Comparison of ENCODE assay signal across 8 cellular contexts in genomic region chr10:52740913-52741675, GRCh38. TPM values are rescaled to one million over a fixed set of nuclear protein-coding genes. Genes with fewer than 3 reads are reported as not detected.
DNase-seq lines count a peak whose midpoint lies in the region; ATAC-seq and TF ChIP-seq lines count a peak whose summit lies in the region.

No MANE protein-coding gene starts in this region.

- H3K9ac ChIP-seq in Karpas-422 (ENCODE audit: low read length) = no peak overlapping the region

- no peak overlapping the region for H3K4me2 ChIP-seq in Karpas-422 (ENCODE audit: low read depth, low read length, poor library complexity, severe bottlenecking)

- H3K4me1 ChIP-seq in Karpas-422 (ENCODE audit: low read length) = no peaks in the 10 kb centered on the region

- no peak overlapping the region for H2AFZ ChIP-seq in Karpas-422 (ENCODE audit: low read length)

- no peaks in the 10 kb centered on the region for H3K36me3 ChIP-seq in Karpas-422 (ENCODE audit: insufficient read depth, low read length)

- H3K4me3 ChIP-seq in Karpas-422 (ENCODE audit: low read length) (no peak overlapping the region), retinal pigment epithelial cell (ENCODE audit: low read length) (no peak overlapping the region)

- no peak overlapping the region for H3K27ac ChIP-seq in Karpas-422 (ENCODE audit: low read length)

- H3K27me3 ChIP-seq in Karpas-422 (ENCODE audit: low read length) = no peaks in the 10 kb centered on the region

- DNase-seq in NCI-H146 (lab: John Stamatoyannopoulos, UW) (peak; percentile 9), NCI-H146 treated with DMSO at 0.1 percent for 48 hours (lab: John Stamatoyannopoulos, UW; ENCODE audit: unreplicated experiment) (no peak), Karpas-422 (peak; percentile 82), head of caudate nucleus (peak in 40 of 42 donors; percentile 11 to 84 (median 62)), retinal pigment epithelial cell (ENCODE audit: low read depth) (no peak), mesenteric fat pad (ENCODE audit: low spot score) (no peak)
- peak; percentile 66 for DNase-seq in activated CD8-positive, alpha-beta memory T cell treated with anti-CD3 and anti-CD28 coated beads for 24 hours

- intact Hi-C loops in head of caudate nucleus (cut with DNase I) = loop anchor here (5.0 kb wide), 1 partner anchor 36 kb away; no protein-coding TSS in a partner anchor

- ATAC-seq in GM21619 (IDR thresholded peaks at IDR 0.05; ENCODE audit: unreplicated experiment) = peak; percentile 59

- H3K9me2 ChIP-seq in Karpas-422 (replicated peaks; ENCODE audit: insufficient read depth, low read length) = no peaks in the 10 kb centered on the region

- H3K9me3 ChIP-seq in Karpas-422 (ENCODE audit: low read length) = no peaks in the 10 kb centered on the region

- no peaks in the 10 kb centered on the region for H3K79me2 ChIP-seq in Karpas-422 (ENCODE audit: low read length)

- no peaks in the 10 kb centered on the region for H4K20me1 ChIP-seq in Karpas-422 (ENCODE audit: insufficient read depth, low read depth, low read length)

- peak; percentile 92 for TF ChIP-seq CTCF in retinal pigment epithelial cell (conservative IDR thresholded peaks at IDR 0.05; ENCODE audit: low read depth, low read length)

RNA-seq across cellular contexts. Expression of gene MBL2, which starts 31.5 kb away (rescaled TPM):
- total RNA-seq in Karpas-422 (2014; rRNA removed; shearing (Covaris generic); ENCODE audit: low replicate concordance) = not detected in 2 replicates
- total RNA-seq in mesenteric fat pad = not detected

Comparison
In these comparisons a context has a peak if more than half of its experiments do, and no peak if none do; other contexts are left out.
1. DNase-seq: peak in NCI-H146 (single experiment), Karpas-422 (single experiment), activated CD8-positive, alpha-beta memory T cell treated with anti-CD3 and anti-CD28 coated beads for 24 hours (single experiment) and head of caudate nucleus (40 of 42); none in NCI-H146 treated with DMSO at 0.1 percent for 48 hours (single experiment), retinal pigment epithelial cell (single experiment) and mesenteric fat pad (single experiment).